Comparison of ENCODE assay signal across 2 cellular contexts in the genomic region with DNA sequence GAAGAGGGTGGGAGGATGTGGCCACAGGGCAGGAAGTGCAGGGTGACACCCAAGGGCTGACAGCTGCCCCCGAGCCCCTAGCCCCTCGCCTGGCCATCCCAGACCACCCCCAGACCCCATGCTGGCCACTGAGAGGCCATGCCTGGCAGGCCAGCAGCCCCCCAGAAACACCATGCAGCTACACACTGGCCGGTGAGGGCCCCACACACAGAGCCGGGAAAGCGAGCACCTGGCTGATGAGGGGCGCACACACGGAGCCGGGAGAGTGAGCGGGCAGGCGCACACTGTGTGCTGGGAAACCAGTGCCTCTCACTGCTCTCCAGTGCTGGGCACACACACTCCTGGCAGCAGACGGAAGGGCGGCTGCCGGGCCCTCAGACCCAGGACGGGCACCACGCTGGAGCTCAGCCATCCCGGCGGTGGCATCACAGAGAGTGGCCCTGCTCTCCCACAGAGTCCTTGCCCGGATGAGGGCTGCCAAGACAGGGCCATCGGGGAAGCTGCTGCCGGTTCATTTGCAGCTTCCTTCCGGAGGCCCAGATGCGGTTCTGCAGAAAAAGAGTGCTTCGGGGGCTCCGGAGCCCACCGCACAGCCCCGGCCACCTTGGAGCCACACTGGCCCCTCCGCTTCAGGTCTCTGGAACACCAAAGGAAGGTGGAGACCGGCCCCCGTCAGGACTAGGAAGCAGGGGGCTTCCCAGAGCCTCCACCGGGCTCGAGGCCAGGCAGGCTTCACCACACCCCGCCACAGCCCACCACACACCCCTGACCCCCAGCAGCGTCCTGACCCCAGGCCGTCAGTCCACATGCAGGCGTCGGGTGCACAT.
TF ChIP-seq lines count a peak whose summit lies in the region.

No MANE protein-coding gene starts in this region.

TF ChIP-seq in IMR-90, 13 proteins besides CTCF, POLR2A, EP300 and RAD21 (continued from another document):
- TF ChIP-seq CEBPB (IDR thresholded peaks at IDR 0.05; ENCODE audit: low read depth, low read length) (no peak), BHLHE40 (IDR thresholded peaks at IDR 0.05; ENCODE audit: low read depth, low read length) (no peak), FOS (IDR thresholded peaks at IDR 0.05; ENCODE audit: low read depth, low read length) (no peak), ELK1 (IDR thresholded peaks at IDR 0.05; ENCODE audit: borderline replicate concordance, low read depth, low read length) (no peak), RFX5 (IDR thresholded peaks at IDR 0.05; ENCODE audit: low read depth, low read length) (no peak), SMC3 (IDR thresholded peaks at IDR 0.05; ENCODE audit: low read depth, low read length) (no peak)
- TF ChIP-seq, protein P1, sequence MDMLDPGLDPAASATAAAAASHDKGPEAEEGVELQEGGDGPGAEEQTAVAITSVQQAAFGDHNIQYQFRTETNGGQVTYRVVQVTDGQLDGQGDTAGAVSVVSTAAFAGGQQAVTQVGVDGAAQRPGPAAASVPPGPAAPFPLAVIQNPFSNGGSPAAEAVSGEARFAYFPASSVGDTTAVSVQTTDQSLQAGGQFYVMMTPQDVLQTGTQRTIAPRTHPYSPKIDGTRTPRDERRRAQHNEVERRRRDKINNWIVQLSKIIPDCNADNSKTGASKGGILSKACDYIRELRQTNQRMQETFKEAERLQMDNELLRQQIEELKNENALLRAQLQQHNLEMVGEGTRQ (IDR thresholded peaks at IDR 0.05; ENCODE audit: low read depth, low read length) = no peak

TF ChIP-seq in HepG2, 621 proteins besides CTCF, POLR2A, EP300 and RAD21 (continued from another document):
- TF ChIP-seq UBTF (CRISPR knock-in tag; IDR thresholded peaks at IDR 0.05) (no peak), CBX2 (IDR thresholded peaks at IDR 0.05; ENCODE audit: low read depth, low read length) (no peak), CBX2 (CRISPR knock-in tag; IDR thresholded peaks at IDR 0.05; ENCODE audit: low read depth) (no peak), JUN (CRISPR knock-in tag; IDR thresholded peaks at IDR 0.05) (no peak)
